In the genomic region with DNA sequence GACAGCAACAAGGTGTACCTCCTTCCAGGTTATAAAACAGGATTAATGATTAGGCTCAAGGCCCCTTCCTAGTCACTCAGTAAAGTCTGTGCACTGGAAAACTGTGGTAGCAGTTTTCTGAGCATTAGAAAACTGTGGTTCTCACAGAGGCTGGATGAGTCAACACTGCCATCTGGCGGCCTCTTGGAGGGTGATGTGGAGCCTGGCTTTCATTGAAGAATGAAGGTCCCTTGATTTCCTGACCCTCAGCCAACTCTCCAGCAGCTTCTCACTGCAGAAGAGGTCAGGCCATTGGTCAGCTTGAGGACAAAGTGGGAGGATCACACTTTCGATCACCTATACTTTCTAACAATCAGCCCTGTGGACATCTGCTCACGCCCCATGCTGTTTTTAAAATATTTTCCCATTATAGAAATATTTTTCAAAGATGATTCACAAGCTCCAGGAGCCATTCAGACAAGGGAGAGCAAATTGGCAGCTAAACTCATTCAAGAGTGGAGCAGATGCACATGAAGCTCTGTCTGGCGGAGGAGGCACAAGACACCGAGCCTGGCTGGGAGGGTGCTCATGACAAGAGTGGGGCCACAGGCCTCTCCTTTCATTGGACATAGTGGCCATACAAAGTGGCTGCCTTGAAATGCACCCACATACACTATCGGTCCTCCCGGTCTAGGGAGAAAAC, we compare ENCODE assay signal across 1 cellular context.
TF ChIP-seq lines count a peak whose summit lies in the region.

No MANE protein-coding gene starts in this region.

TF ChIP-seq in HEK293, 187 proteins besides CTCF, POLR2A, EP300 and RAD21 (continued from another document):
- 0 out of 2 replicates have a peak, but pooled peaks have one; percentile 25 for TF ChIP-seq ZEB2 (tag by site-specific recombination; IDR thresholded peaks at IDR 0.05)
- TF ChIP-seq ZNF248 (tag by site-specific recombination; IDR thresholded peaks at IDR 0.05), result no peak
- peak; percentile 20; the same call in 1 of the 2 replicates for TF ChIP-seq ZBTB48 (tag by site-specific recombination; IDR thresholded peaks at IDR 0.05)
- TF ChIP-seq, protein P1, sequence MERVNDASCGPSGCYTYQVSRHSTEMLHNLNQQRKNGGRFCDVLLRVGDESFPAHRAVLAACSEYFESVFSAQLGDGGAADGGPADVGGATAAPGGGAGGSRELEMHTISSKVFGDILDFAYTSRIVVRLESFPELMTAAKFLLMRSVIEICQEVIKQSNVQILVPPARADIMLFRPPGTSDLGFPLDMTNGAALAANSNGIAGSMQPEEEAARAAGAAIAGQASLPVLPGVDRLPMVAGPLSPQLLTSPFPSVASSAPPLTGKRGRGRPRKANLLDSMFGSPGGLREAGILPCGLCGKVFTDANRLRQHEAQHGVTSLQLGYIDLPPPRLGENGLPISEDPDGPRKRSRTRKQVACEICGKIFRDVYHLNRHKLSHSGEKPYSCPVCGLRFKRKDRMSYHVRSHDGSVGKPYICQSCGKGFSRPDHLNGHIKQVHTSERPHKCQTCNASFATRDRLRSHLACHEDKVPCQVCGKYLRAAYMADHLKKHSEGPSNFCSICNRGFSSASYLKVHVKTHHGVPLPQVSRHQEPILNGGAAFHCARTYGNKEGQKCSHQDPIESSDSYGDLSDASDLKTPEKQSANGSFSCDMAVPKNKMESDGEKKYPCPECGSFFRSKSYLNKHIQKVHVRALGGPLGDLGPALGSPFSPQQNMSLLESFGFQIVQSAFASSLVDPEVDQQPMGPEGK (tag by site-specific recombination; IDR thresholded peaks at IDR 0.05), result no peak
- TF ChIP-seq ZNF624 (tag by site-specific recombination; IDR thresholded peaks at IDR 0.05), result no peak
- no peak for TF ChIP-seq SP3 (tag by site-specific recombination; IDR thresholded peaks at IDR 0.05)
- no peak for TF ChIP-seq ZNF610 (tag by site-specific recombination; IDR thresholded peaks at IDR 0.05; ENCODE audit: borderline replicate concordance)
- TF ChIP-seq ZNF664 (tag by site-specific recombination; IDR thresholded peaks at IDR 0.05), result peak; percentile 89
- no peak for TF ChIP-seq ZNF19 (tag by site-specific recombination; IDR thresholded peaks at IDR 0.05; ENCODE audit: low read depth)
- peak; percentile 70; the same call in 1 of the 2 replicates for TF ChIP-seq ZNF2 (tag by site-specific recombination; IDR thresholded peaks at IDR 0.05)
- TF ChIP-seq HOXA7 (CRISPR knock-in tag; IDR thresholded peaks at IDR 0.05; ENCODE audit: borderline replicate concordance), result no peak
- TF ChIP-seq ZSCAN30 (tag by site-specific recombination; IDR thresholded peaks at IDR 0.05), result peak; percentile 69
- TF ChIP-seq, protein P2, sequence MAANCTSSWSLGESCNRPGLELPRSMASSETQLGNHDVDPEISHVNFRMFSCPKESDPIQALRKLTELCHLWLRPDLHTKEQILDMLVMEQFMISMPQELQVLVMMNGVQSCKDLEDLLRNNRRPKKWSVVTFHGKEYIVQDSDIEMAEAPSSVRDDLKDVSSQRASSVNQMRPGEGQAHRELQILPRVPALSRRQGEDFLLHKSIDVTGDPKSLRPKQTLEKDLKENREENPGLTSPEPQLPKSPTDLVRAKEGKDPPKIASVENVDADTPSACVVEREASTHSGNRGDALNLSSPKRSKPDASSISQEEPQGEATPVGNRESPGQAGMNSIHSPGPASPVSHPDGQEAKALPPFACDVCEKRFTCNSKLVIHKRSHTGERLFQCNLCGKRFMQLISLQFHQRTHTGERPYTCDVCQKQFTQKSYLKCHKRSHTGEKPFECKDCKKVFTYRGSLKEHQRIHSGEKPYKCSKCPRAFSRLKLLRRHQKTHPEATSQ (tag by site-specific recombination; IDR thresholded peaks at IDR 0.05), result no peak
- no peak for TF ChIP-seq ZNF311 (tag by site-specific recombination; IDR thresholded peaks at IDR 0.05; ENCODE audit: borderline replicate concordance)
- TF ChIP-seq, protein P3, sequence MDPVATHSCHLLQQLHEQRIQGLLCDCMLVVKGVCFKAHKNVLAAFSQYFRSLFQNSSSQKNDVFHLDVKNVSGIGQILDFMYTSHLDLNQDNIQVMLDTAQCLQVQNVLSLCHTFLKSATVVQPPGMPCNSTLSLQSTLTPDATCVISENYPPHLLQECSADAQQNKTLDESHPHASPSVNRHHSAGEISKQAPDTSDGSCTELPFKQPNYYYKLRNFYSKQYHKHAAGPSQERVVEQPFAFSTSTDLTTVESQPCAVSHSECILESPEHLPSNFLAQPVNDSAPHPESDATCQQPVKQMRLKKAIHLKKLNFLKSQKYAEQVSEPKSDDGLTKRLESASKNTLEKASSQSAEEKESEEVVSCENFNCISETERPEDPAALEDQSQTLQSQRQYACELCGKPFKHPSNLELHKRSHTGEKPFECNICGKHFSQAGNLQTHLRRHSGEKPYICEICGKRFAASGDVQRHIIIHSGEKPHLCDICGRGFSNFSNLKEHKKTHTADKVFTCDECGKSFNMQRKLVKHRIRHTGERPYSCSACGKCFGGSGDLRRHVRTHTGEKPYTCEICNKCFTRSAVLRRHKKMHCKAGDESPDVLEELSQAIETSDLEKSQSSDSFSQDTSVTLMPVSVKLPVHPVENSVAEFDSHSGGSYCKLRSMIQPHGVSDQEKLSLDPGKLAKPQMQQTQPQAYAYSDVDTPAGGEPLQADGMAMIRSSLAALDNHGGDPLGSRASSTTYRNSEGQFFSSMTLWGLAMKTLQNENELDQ (tag by site-specific recombination; IDR thresholded peaks at IDR 0.05; ENCODE audit: low read depth), result no peak
- TF ChIP-seq ZNF654 (tag by site-specific recombination; IDR thresholded peaks at IDR 0.05; ENCODE audit: low read depth), result peak; percentile 93
- TF ChIP-seq ZNF776 (tag by site-specific recombination; IDR thresholded peaks at IDR 0.05; ENCODE audit: borderline replicate concordance), result no peak
- TF ChIP-seq KLF7 (tag by site-specific recombination; IDR thresholded peaks at IDR 0.05; ENCODE audit: borderline replicate concordance), result no peak
- TF ChIP-seq, protein P4, sequence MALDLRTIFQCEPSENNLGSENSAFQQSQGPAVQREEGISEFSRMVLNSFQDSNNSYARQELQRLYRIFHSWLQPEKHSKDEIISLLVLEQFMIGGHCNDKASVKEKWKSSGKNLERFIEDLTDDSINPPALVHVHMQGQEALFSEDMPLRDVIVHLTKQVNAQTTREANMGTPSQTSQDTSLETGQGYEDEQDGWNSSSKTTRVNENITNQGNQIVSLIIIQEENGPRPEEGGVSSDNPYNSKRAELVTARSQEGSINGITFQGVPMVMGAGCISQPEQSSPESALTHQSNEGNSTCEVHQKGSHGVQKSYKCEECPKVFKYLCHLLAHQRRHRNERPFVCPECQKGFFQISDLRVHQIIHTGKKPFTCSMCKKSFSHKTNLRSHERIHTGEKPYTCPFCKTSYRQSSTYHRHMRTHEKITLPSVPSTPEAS (tag by site-specific recombination; IDR thresholded peaks at IDR 0.05), result no peak
